In the genomic region with DNA sequence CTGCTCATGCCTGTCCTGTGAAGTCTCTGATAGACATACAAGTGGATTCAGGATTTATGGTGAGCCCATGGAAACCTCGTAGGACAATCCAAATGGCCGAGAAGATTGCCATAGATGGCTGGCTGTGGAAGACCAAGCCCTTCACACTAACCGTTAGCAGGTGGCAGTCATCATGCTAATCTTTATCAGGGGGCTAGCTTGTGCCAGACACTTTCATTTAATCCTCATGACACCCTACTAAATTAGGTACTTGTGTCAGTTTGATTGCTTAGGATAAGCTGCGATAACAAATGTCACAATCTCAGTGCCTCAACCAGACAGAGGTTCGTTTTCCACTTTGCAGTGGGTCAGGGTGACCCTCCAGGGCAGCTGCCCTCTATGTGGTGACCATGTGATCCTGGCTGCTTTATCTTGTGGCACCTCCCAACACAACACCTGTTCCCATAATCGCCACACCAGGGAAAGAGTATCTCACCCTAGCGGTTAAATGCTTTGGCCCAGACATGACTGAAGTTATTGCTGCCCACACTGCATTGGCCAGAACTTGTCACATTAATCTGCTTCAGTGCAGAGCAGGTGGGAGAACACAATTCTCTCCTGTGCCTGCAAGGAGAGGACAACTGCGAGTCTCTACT, we compare ENCODE assay signal across 10 cellular contexts.
DNase-seq lines count a peak whose midpoint lies in the region; ATAC-seq and TF ChIP-seq lines count a peak whose summit lies in the region.
"Had no signal": no experiment of that assay in that cellular context is flagged by ENCODE, and none has a peak within 500 bp of the region (broad histone marks: within the 10 kb centered on the region; RNA-seq: fewer than 3 reads in every experiment).

No MANE protein-coding gene starts in this region.

- TF ChIP-seq CTCF in AG04449 (IDR thresholded peaks at IDR 0.05; ENCODE audit: insufficient read depth, low read length, missing control alignments) (peak; percentile 37), GM13977 (IDR thresholded peaks at IDR 0.05; ENCODE audit: extremely low read depth, insufficient read depth, missing control alignments) (peak; percentile 42), glutamatergic neuron (IDR thresholded peaks at IDR 0.05; ENCODE audit: partially characterized antibody, unreplicated experiment) (peak; percentile 31)

- no peaks in the 10 kb centered on the region for H3K27me3 Mint-ChIP-seq in glutamatergic neuron (ENCODE audit: unreplicated experiment)
- H3K27me3 Mint-ChIP-seq: dendritic cell treated with granulocyte-macrophage colony-stimulating factor and Interleukin-4, amounts not matched to agents 40 ng/mL and 50 ng/mL, for 4 days had no signal

- DNase-seq in AG04449 (ENCODE audit: low read depth, low spot score) (no peak), GM13977 (ENCODE audit: low spot score) (peak; percentile 34), RPMI7951 (ENCODE audit: low read depth) (peak; percentile 43), glutamatergic neuron (peak; percentile 24), activated T-cell treated with anti-CD3 and anti-CD28 coated beads for 4 hours (no peak), putamen (ENCODE audit: low spot score) (no peak)
- DNase-seq in activated CD8-positive, alpha-beta memory T cell treated with anti-CD3 and anti-CD28 coated beads for 24 hours = no peak
- DNase-seq: activated CD4-positive, CD25-positive, alpha-beta regulatory T cell treated with anti-CD3 and anti-CD28 coated beads, Interleukin-2, amount 50 U/mL, for 72 hours had no signal

- CTCF ChIA-PET in AG04449 (lab: Yijun Ruan, JAX) = interaction anchor here (4.9 kb wide), 1 partner anchor 39 kb away, joined by 38 read pairs; no protein-coding TSS in a partner anchor

- in situ Hi-C loops in GM13977 (cut with MboI; ENCODE audit: low pct_unique_long_range_greater_than_20kb, low sequenced_read_pairs, unreplicated experiment) = no loop called here

- H3K4me3 Mint-ChIP-seq in glutamatergic neuron (ENCODE audit: unreplicated experiment) = no peak overlapping the region
- H3K4me3 Mint-ChIP-seq: dendritic cell treated with granulocyte-macrophage colony-stimulating factor and Interleukin-4, amounts not matched to agents 40 ng/mL and 50 ng/mL, for 4 days had no signal

- POLR2A ChIA-PET in AG04449 (lab: Yijun Ruan, JAX) = no interaction called here

- H3K4me3 ChIP-seq in AG04449 (ENCODE audit: low read depth, low read length) = no peak overlapping the region

- no peaks in the 10 kb centered on the region for H3K9me3 Mint-ChIP-seq in glutamatergic neuron (ENCODE audit: unreplicated experiment)
- H3K9me3 Mint-ChIP-seq: dendritic cell treated with granulocyte-macrophage colony-stimulating factor and Interleukin-4, amounts not matched to agents 40 ng/mL and 50 ng/mL, for 4 days had no signal

- no peaks in the 10 kb centered on the region for H3K4me1 Mint-ChIP-seq in glutamatergic neuron (ENCODE audit: low read depth, unreplicated experiment)

- H3K27ac Mint-ChIP-seq in glutamatergic neuron (ENCODE audit: unreplicated experiment) = no peak overlapping the region
- H3K27ac Mint-ChIP-seq: dendritic cell treated with granulocyte-macrophage colony-stimulating factor and Interleukin-4, amounts not matched to agents 40 ng/mL and 50 ng/mL, for 4 days had no signal

- no peaks in the 10 kb centered on the region for H3K36me3 Mint-ChIP-seq in glutamatergic neuron (ENCODE audit: unreplicated experiment)

- ATAC-seq in GM18511 (IDR thresholded peaks at IDR 0.05; ENCODE audit: unreplicated experiment) = no peak

Comparison
In these comparisons a context has a peak if more than half of its experiments do, and no peak if none do; other contexts are left out.
1. DNase-seq: peak in GM13977 (single experiment), RPMI7951 (single experiment) and glutamatergic neuron (single experiment); none in AG04449 (single experiment), activated T-cell treated with anti-CD3 and anti-CD28 coated beads for 4 hours (single experiment), activated CD8-positive, alpha-beta memory T cell treated with anti-CD3 and anti-CD28 coated beads for 24 hours (single experiment) and putamen (single experiment).
2. Peak in every context shown above with its lines, with median percentiles within 50 percentile points of each other: CTCF ChIP-seq.